Comparison of ENCODE assay signal across 20 cellular contexts in the genomic region with DNA sequence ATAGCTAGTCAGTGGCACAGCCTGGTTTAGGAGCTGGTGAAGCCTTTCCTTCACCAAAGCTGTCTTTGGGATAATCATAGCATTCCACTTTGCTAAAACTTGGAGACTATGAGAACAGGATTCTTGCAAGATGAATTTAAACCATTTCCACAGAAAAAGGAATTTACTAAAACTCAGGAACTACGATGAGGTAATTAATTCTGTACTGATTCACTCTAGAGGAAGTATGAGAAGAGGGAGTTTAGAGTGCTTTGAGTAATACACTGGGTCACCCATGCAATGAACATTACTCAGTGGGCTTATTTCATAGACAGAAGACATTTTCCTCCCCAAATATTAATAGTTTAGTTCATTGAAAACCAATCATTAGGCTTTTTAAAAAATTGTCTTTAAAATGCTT.
DNase-seq lines count a peak whose midpoint lies in the region; ATAC-seq and TF ChIP-seq lines count a peak whose summit lies in the region.
"Had no signal": no experiment of that assay in that cellular context is flagged by ENCODE, and none has a peak within 500 bp of the region (broad histone marks: within the 10 kb centered on the region; RNA-seq: fewer than 3 reads in every experiment).

No MANE protein-coding gene starts in this region.

- POLR2A ChIA-PET in WTC11 (lab: Charles Lee) = no interaction called here

- H3K27me3 Mint-ChIP-seq in H9 (ENCODE audit: low read depth) = no peaks in the 10 kb centered on the region
- H3K27me3 Mint-ChIP-seq in WTC11 (ENCODE audit: low read depth) = no peaks in the 10 kb centered on the region
- H3K27me3 Mint-ChIP-seq: CD4-positive, alpha-beta T cell had no signal

- H4K5ac ChIP-seq in H9 (ENCODE audit: insufficient read length, low read depth, low read length) = no peak overlapping the region

- H2AFZ ChIP-seq in H9 (ENCODE audit: low read length) (no peak overlapping the region), mesenchymal stem cell (ENCODE audit: low read depth, low read length) (no peak overlapping the region), Karpas-422 (ENCODE audit: low read length) (no peak overlapping the region)

- H3K9me3 ChIP-seq in H9 (ENCODE audit: control insufficient read depth, low read depth, low read length) = no peaks in the 10 kb centered on the region
- no peaks in the 10 kb centered on the region for H3K9me3 ChIP-seq in mesenchymal stem cell (ENCODE audit: control insufficient read depth, low read length)
- H3K9me3 ChIP-seq in Karpas-422 (ENCODE audit: low read length) = no peaks in the 10 kb centered on the region

- no CpG with 5 or more reads among the region's 1 CpG for WGBS in H9 (ENCODE audit: extremely low coverage, insufficient read length, low lambda C conversion rate)
- WGBS in mesenchymal stem cell = 0% methylated on average over 1 of the region's 1 CpG

- H3K27me3 ChIP-seq in H9 (ENCODE audit: insufficient read depth, low read length) (no peaks in the 10 kb centered on the region), mesenchymal stem cell (ENCODE audit: control insufficient read depth in 1 of 2, insufficient read depth in 1 of 2, low read length in 2 of 2) (no peaks in the 10 kb centered on the region), Karpas-422 (ENCODE audit: low read length) (no peaks in the 10 kb centered on the region)

- no peaks in the 10 kb centered on the region for H4K20me1 ChIP-seq in H9 (ENCODE audit: control insufficient read depth, insufficient read depth, insufficient read length)
- no peaks in the 10 kb centered on the region for H4K20me1 ChIP-seq in Karpas-422 (ENCODE audit: insufficient read depth, low read depth, low read length)

- H3K4me3 ChIP-seq in fibroblast of mammary gland (ENCODE audit: control insufficient read depth, low read depth, low read length) (no peak overlapping the region), mesenchymal stem cell (ENCODE audit: insufficient read depth in 1 of 2, low read depth in 1 of 2, low read length in 2 of 2) (no peak overlapping the region), Karpas-422 (ENCODE audit: low read length) (no peak overlapping the region)
- H3K4me3 ChIP-seq: GM12878, K562 had no signal

- H2BK12ac ChIP-seq in H9 (ENCODE audit: insufficient read length, low read depth, low read length) (peak overlapping the region; percentile 14), mesenchymal stem cell (ENCODE audit: low read length in 2 of 2) (no peak overlapping the region)

- H3K14ac ChIP-seq in H9 (ENCODE audit: insufficient read depth, low read length) = no peak overlapping the region
- H3K14ac ChIP-seq in mesenchymal stem cell (ENCODE audit: low read length in 2 of 2) = no peak overlapping the region

- no peak overlapping the region for H2AK5ac ChIP-seq in H9 (ENCODE audit: insufficient read length, low read length)
- H2AK5ac ChIP-seq in mesenchymal stem cell (ENCODE audit: low read length, severe bottlenecking) = no peak overlapping the region

- H3K27ac Mint-ChIP-seq in H9 (peak overlapping the region in 1 of 3 experiments; percentile 83; a peak in 2 of 7 replicates), WTC11 (peak overlapping the region; percentile 88; the same call in 1 of the 2 replicates)
- H3K27ac Mint-ChIP-seq: CD4-positive, alpha-beta T cell had no signal

- no peak overlapping the region for H3K18ac ChIP-seq in H9 (ENCODE audit: insufficient read length, low read depth, low read length)
- no peak overlapping the region for H3K18ac ChIP-seq in mesenchymal stem cell (ENCODE audit: low read depth in 1 of 2, low read length in 2 of 2)

- no peaks in the 10 kb centered on the region; the same call in 1 of the 2 replicates for H3K79me2 ChIP-seq in H9 (ENCODE audit: insufficient read depth, low read length)
- H3K79me2 ChIP-seq in Karpas-422 (ENCODE audit: low read length) = no peaks in the 10 kb centered on the region

- no peak overlapping the region for H3K23ac ChIP-seq in H9 (ENCODE audit: insufficient read length, low read depth, low read length)
- no peak overlapping the region for H3K23ac ChIP-seq in mesenchymal stem cell (ENCODE audit: low read length in 2 of 2)

- no peak overlapping the region for H4K8ac ChIP-seq in H9 (replicated peaks; ENCODE audit: insufficient read length, low read depth, low read length)
- H4K8ac ChIP-seq in mesenchymal stem cell (ENCODE audit: low read length) = no peak overlapping the region

- ATAC-seq in WTC11 = no peak; the same call in 1 of the 2 replicates
- no peak for ATAC-seq in HG02870 (IDR thresholded peaks at IDR 0.05; ENCODE audit: unreplicated experiment)
- ATAC-seq: GM12878, HCT116, K562 had no signal

- H3K36me3 Mint-ChIP-seq in H9 (ENCODE audit: insufficient read depth in 1 of 3, low read depth in 3 of 3) = peaks cover 1 to 6% (median 2%) of the 10 kb centered on the region in 3 experiments; a peak in 4 of 7 replicates
- no peaks in the 10 kb centered on the region for H3K36me3 Mint-ChIP-seq in WTC11

- H3K4me3 Mint-ChIP-seq in H9 (no peak overlapping the region), WTC11 (no peak overlapping the region)
- H3K4me3 Mint-ChIP-seq: CD4-positive, alpha-beta T cell had no signal

- H3K9me2 ChIP-seq in Karpas-422 (replicated peaks; ENCODE audit: insufficient read depth, low read length) = no peaks in the 10 kb centered on the region

- DNase-seq in H9 (no peak), WTC11 (ENCODE audit: low spot score) (no peak), fibroblast of mammary gland (ENCODE audit: low read depth) (peak; percentile 2), mesenchymal stem cell (peak; percentile 55), activated gamma-delta T cell treated with Interleukin-2 at 50 U/mL for 16 hours (no peak), Karpas-422 (no peak)
- no peak for DNase-seq in activated CD8-positive, alpha-beta memory T cell treated with anti-CD3 and anti-CD28 coated beads, Interleukin-2, amount 50 U/mL, for 4 hours
- DNase-seq: Calu3; CD4-positive, alpha-beta T cell; NCI-H146; NCI-H2107; NCI-H345; NCI-H526 treated with DMSO at 0.1 percent for 48 hours; NK-92 treated with Interleukin-12 subunit alpha and Interleukin-12 subunit beta, amount 100 ng/mL, for 24 hours; OCI-M1; Right ventricle myocardium superior had no signal

- H2BK15ac ChIP-seq in H9 (ENCODE audit: low read depth, low read length) (no peak overlapping the region), mesenchymal stem cell (ENCODE audit: low read depth, poor library complexity, severe bottlenecking) (no peak overlapping the region)

- H3K4me1 Mint-ChIP-seq in H9 (peaks cover 46 to 57% of the 10 kb centered on the region in 2 experiments), WTC11 (peaks cover 79% of the 10 kb centered on the region)

- CTCF ChIA-PET in WTC11 (lab: Charles Lee) = no interaction called here

- no peak overlapping the region for H2BK120ac ChIP-seq in H9 (ENCODE audit: low read depth, low read length, poor library complexity, severe bottlenecking)
- no peak overlapping the region for H2BK120ac ChIP-seq in mesenchymal stem cell (ENCODE audit: low read depth, low read length)

- no peak overlapping the region for H2BK20ac ChIP-seq in H9 (ENCODE audit: low read depth, low read length, poor library complexity, severe bottlenecking)

- H3K9me3 Mint-ChIP-seq in H9 (no peaks in the 10 kb centered on the region), WTC11 (no peaks in the 10 kb centered on the region)
- H3K9me3 Mint-ChIP-seq: CD4-positive, alpha-beta T cell had no signal

- H3K36me3 ChIP-seq in mesenchymal stem cell (ENCODE audit: control insufficient read depth in 1 of 2, insufficient read depth in 2 of 2, low read depth in 1 of 2, low read length in 2 of 2) (no peaks in the 10 kb centered on the region), Karpas-422 (ENCODE audit: insufficient read depth, low read length) (no peaks in the 10 kb centered on the region)

- H4K91ac ChIP-seq in H9 (ENCODE audit: insufficient read length, low read depth, low read length) (no peak overlapping the region), mesenchymal stem cell (ENCODE audit: low read length) (no peak overlapping the region)

- no peak overlapping the region for H2BK5ac ChIP-seq in H9 (ENCODE audit: insufficient read length, low read length)
- no peak overlapping the region for H2BK5ac ChIP-seq in mesenchymal stem cell (ENCODE audit: low read depth, low read length, poor library complexity, severe bottlenecking)

- H3K4ac ChIP-seq in H9 (ENCODE audit: low read depth, low read length) (no peak overlapping the region), mesenchymal stem cell (ENCODE audit: low read depth in 1 of 2, low read length in 2 of 2) (no peak overlapping the region)

- H3K4me2 ChIP-seq in H9 (ENCODE audit: insufficient read depth, insufficient read length, low read length) (no peak overlapping the region), mesenchymal stem cell (ENCODE audit: low read length, poor library complexity, severe bottlenecking) (no peak overlapping the region), Karpas-422 (ENCODE audit: low read depth, low read length, poor library complexity, severe bottlenecking) (no peak overlapping the region)

- H3K27ac ChIP-seq in H9 (ENCODE audit: insufficient read length, low read depth, low read length) (peak overlapping the region; percentile 73), mesenchymal stem cell (ENCODE audit: low read length, poor library complexity, severe bottlenecking) (peak overlapping the region; percentile 6), Karpas-422 (ENCODE audit: low read length) (no peak overlapping the region)

- H3K4me1 ChIP-seq in H9 (ENCODE audit: insufficient read depth, low read length) = peaks cover 6% of the 10 kb centered on the region; the same call in 1 of the 2 replicates
- no peaks in the 10 kb centered on the region for H3K4me1 ChIP-seq in mesenchymal stem cell (ENCODE audit: control insufficient read depth, insufficient read depth, low read depth, low read length)
- H3K4me1 ChIP-seq in Karpas-422 (ENCODE audit: low read length) = no peaks in the 10 kb centered on the region; the same call in 1 of the 2 replicates

- H3K9ac ChIP-seq in H9 (ENCODE audit: extremely low read depth, insufficient read length, low read length) = no peak overlapping the region
- no peak overlapping the region for H3K9ac ChIP-seq in mesenchymal stem cell (ENCODE audit: low read length)
- H3K9ac ChIP-seq in Karpas-422 (ENCODE audit: low read length) = no peak overlapping the region

- H3K56ac ChIP-seq in H9 (ENCODE audit: insufficient read length, low read depth, low read length) = no peak overlapping the region

- TF ChIP-seq CTCF in H9 (conservative IDR thresholded peaks at IDR 0.05) (no peak), WTC11 (IDR thresholded peaks at IDR 0.05) (no peak), fibroblast of mammary gland (conservative IDR thresholded peaks at IDR 0.05; ENCODE audit: control insufficient read depth, insufficient read depth, low read depth, low read length) (no peak)

- no peak overlapping the region for H3T11ph ChIP-seq in H9 (ENCODE audit: low read length)

- H3K79me1 ChIP-seq in H9 (ENCODE audit: insufficient read depth, low read depth, low read length, poor library complexity, severe bottlenecking) = no peaks in the 10 kb centered on the region
- H3K79me1 ChIP-seq in mesenchymal stem cell (replicated peaks; ENCODE audit: low read length, poor library complexity, severe bottlenecking) = no peaks in the 10 kb centered on the region

- no peaks in the 10 kb centered on the region for H3K23me2 ChIP-seq in H9 (ENCODE audit: insufficient read length, low read depth, low read length, poor library complexity, severe bottlenecking)

TF ChIP-seq in WTC11, 78 proteins besides CTCF, POLR2A, EP300 and RAD21 (continues in another document):
- TF ChIP-seq ZBTB21 (CRISPR knock-in tag; IDR thresholded peaks at IDR 0.05; ENCODE audit: borderline replicate concordance) = no peak

Comparison
In these comparisons a context has a peak if more than half of its experiments do, and no peak if none do; other contexts are left out.
1. DNase-seq: peak in fibroblast of mammary gland (single experiment) and mesenchymal stem cell (single experiment); none in H9 (single experiment), WTC11 (single experiment), activated gamma-delta T cell treated with Interleukin-2 at 50 U/mL for 16 hours (single experiment), activated CD8-positive, alpha-beta memory T cell treated with anti-CD3 and anti-CD28 coated beads, Interleukin-2, amount 50 U/mL, for 4 hours (single experiment) and Karpas-422 (single experiment).